22 cellular contexts compared by ENCODE assay signal in genomic region chr3:13530241-13531009, GRCh38. TPM values are rescaled to one million over a fixed set of nuclear protein-coding genes. Genes with fewer than 3 reads are reported as not detected.
"Had no signal": no experiment of that assay in that cellular context is flagged by ENCODE, and none has a peak within 500 bp of the region (broad histone marks: within the 10 kb centered on the region; RNA-seq: fewer than 3 reads in every experiment).

No MANE protein-coding gene starts in this region.

- H3K4me1 ChIP-seq: body of pancreas, colonic mucosa, stomach, upper lobe of right lung had no signal

- H3K27ac ChIP-seq: body of pancreas, colonic mucosa, hepatocyte, SK-N-MC, stomach, testis, upper lobe of right lung had no signal

- H3K36me3 Mint-ChIP-seq: activated naive CD8-positive, alpha-beta T cell treated with anti-CD3 and anti-CD28 coated beads, Interleukin-2, amount 10 ng/mL, durations not matched to agents 7 days and 5 days; stimulated activated effector memory CD8-positive, alpha-beta T cell treated with anti-CD3 and anti-CD28 coated beads, Interleukin-12 subunit alpha, Interleukin-12 subunit beta, amount 100 ng/mL, for 72 hours had no signal

- H3K4me1 Mint-ChIP-seq: activated B cell treated with CpG ODN at 0.5 μM for 24 hours; stimulated activated effector memory CD8-positive, alpha-beta T cell treated with anti-CD3 and anti-CD28 coated beads, Interleukin-12 subunit alpha, Interleukin-12 subunit beta, amount 100 ng/mL, for 72 hours had no signal

- H3K9me3 ChIP-seq: body of pancreas, colonic mucosa, stomach, testis, upper lobe of right lung had no signal

- H3K4me2 ChIP-seq: hepatocyte had no signal

- ATAC-seq: activated CD8-positive, alpha-beta T cell treated with anti-CD3 and anti-CD28 coated beads for 36 hours; body of pancreas; left lobe of liver; upper lobe of right lung had no signal

- H3K27me3 Mint-ChIP-seq: activated CD8-positive, alpha-beta T cell treated with anti-CD3 and anti-CD28 coated beads for 36 hours had no signal

- DNase-seq: activated B cell treated with CpG ODN at 0.5 μM for 24 hours; activated CD4-positive, alpha-beta T cell treated with anti-CD3 and anti-CD28 coated beads for 4 hours; activated CD8-positive, alpha-beta T cell treated with anti-CD3 and anti-CD28 coated beads for 36 hours; activated naive CD4-positive, alpha-beta T cell treated with Interleukin-2 at 50 U/mL for 16 hours; activated naive CD8-positive, alpha-beta T cell treated with anti-CD3 and anti-CD28 coated beads, Interleukin-2, amount 10 ng/mL, durations not matched to agents 7 days and 5 days; activated T-cell treated with anti-CD3 and anti-CD28 coated beads, Interleukin-2, amount 50 U/mL, for 1 hour; body of pancreas; central memory CD4-positive, alpha-beta T cell; colonic mucosa; mammary epithelial cell; nephron progenitor cell; nucleus accumbens; retina; stimulated activated CD4-positive, alpha-beta T cell treated with anti-CD3 and anti-CD28 coated beads, Interleukin-4, amount 100 ng/mL, for 24 hours; stomach; testis; upper lobe of right lung had no signal

- H2AFZ ChIP-seq: hepatocyte had no signal

- H3K27me3 ChIP-seq: body of pancreas, colonic mucosa, hepatocyte, testis, upper lobe of right lung had no signal

- H3K9me3 Mint-ChIP-seq: activated B cell treated with CpG ODN at 0.5 μM for 24 hours; activated CD8-positive, alpha-beta T cell treated with anti-CD3 and anti-CD28 coated beads for 36 hours; activated naive CD8-positive, alpha-beta T cell treated with anti-CD3 and anti-CD28 coated beads, Interleukin-2, amount 10 ng/mL, durations not matched to agents 7 days and 5 days; activated T-helper 2 cell treated with anti-CD3 and anti-CD28 coated beads, Interferon-gamma antibody, Interleukin-2, Interleukin-4, amounts not matched to agents 10 μg/mL and 5 μg/mL and 100 μg/mL, durations not matched to agents 14 hours and 24 hours and 36 hours; nephron progenitor cell; stimulated activated effector memory CD8-positive, alpha-beta T cell treated with anti-CD3 and anti-CD28 coated beads, Interleukin-12 subunit alpha, Interleukin-12 subunit beta, amount 100 ng/mL, for 72 hours had no signal

- H3K27ac Mint-ChIP-seq: activated B cell treated with CpG ODN at 0.5 μM for 24 hours; activated CD8-positive, alpha-beta T cell treated with anti-CD3 and anti-CD28 coated beads for 36 hours; activated naive CD8-positive, alpha-beta T cell treated with anti-CD3 and anti-CD28 coated beads, Interleukin-2, amount 10 ng/mL, durations not matched to agents 7 days and 5 days; activated T-helper 2 cell treated with anti-CD3 and anti-CD28 coated beads, Interferon-gamma antibody, Interleukin-2, Interleukin-4, amounts not matched to agents 10 μg/mL and 5 μg/mL and 100 μg/mL, durations not matched to agents 14 hours and 24 hours and 36 hours; nephron progenitor cell; stimulated activated effector memory CD8-positive, alpha-beta T cell treated with anti-CD3 and anti-CD28 coated beads, Interleukin-12 subunit alpha, Interleukin-12 subunit beta, amount 100 ng/mL, for 72 hours had no signal

- H3K79me2 ChIP-seq: hepatocyte had no signal

- H3K4me3 ChIP-seq: body of pancreas, colonic mucosa, hepatocyte, SK-N-MC, stomach, testis, upper lobe of right lung had no signal

- H3K36me3 ChIP-seq: colonic mucosa, stomach, upper lobe of right lung had no signal

- H3K4me3 Mint-ChIP-seq: activated B cell treated with CpG ODN at 0.5 μM for 24 hours; activated CD8-positive, alpha-beta T cell treated with anti-CD3 and anti-CD28 coated beads for 36 hours; activated naive CD8-positive, alpha-beta T cell treated with anti-CD3 and anti-CD28 coated beads, Interleukin-2, amount 10 ng/mL, durations not matched to agents 7 days and 5 days; nephron progenitor cell; stimulated activated effector memory CD8-positive, alpha-beta T cell treated with anti-CD3 and anti-CD28 coated beads, Interleukin-12 subunit alpha, Interleukin-12 subunit beta, amount 100 ng/mL, for 72 hours had no signal

RNA-seq across cellular contexts. Expression of gene FBLN2, which starts 18.5 kb away (rescaled TPM):
- total RNA-seq: activated T-helper 2 cell treated with anti-CD3 and anti-CD28 coated beads, Interferon-gamma antibody, Interleukin-2, Interleukin-4, amounts not matched to agents 10 μg/mL and 5 μg/mL and 100 μg/mL, durations not matched to agents 14 hours and 24 hours and 36 hours had no signal
